ENCODE assay signal across 1 cellular context in genomic region chr15:66484539-66485112, GRCh38.
TF ChIP-seq lines count a peak whose summit lies in the region.

No MANE protein-coding gene starts in this region.

TF ChIP-seq in WTC11, 78 proteins besides CTCF, POLR2A, EP300 and RAD21 (continued from another document):
- TF ChIP-seq ARID4B (CRISPR knock-in tag; IDR thresholded peaks at IDR 0.05; ENCODE audit: borderline replicate concordance) (no peak), GTF2I (CRISPR knock-in tag; conservative IDR thresholded peaks at IDR 0.05) (no peak), NR1H2 (CRISPR knock-in tag; IDR thresholded peaks at IDR 0.05) (no peak), ZNF425 (CRISPR knock-in tag; conservative IDR thresholded peaks at IDR 0.05) (no peak), CREM (CRISPR knock-in tag; IDR thresholded peaks at IDR 0.05) (no peak), AR (CRISPR knock-in tag; IDR thresholded peaks at IDR 0.05) (no peak), FOXK1 (CRISPR knock-in tag; IDR thresholded peaks at IDR 0.05) (no peak), ZNF121 (CRISPR knock-in tag; IDR thresholded peaks at IDR 0.05) (no peak), SP1 (CRISPR knock-in tag; conservative IDR thresholded peaks at IDR 0.05) (no peak), ZNF423 (CRISPR knock-in tag; IDR thresholded peaks at IDR 0.05) (no peak), E2F5 (CRISPR knock-in tag; IDR thresholded peaks at IDR 0.05) (no peak)
TF ChIP-seq in WTC11: peak in this region for 0.
